18 cellular contexts compared by ENCODE assay signal in the genomic region with DNA sequence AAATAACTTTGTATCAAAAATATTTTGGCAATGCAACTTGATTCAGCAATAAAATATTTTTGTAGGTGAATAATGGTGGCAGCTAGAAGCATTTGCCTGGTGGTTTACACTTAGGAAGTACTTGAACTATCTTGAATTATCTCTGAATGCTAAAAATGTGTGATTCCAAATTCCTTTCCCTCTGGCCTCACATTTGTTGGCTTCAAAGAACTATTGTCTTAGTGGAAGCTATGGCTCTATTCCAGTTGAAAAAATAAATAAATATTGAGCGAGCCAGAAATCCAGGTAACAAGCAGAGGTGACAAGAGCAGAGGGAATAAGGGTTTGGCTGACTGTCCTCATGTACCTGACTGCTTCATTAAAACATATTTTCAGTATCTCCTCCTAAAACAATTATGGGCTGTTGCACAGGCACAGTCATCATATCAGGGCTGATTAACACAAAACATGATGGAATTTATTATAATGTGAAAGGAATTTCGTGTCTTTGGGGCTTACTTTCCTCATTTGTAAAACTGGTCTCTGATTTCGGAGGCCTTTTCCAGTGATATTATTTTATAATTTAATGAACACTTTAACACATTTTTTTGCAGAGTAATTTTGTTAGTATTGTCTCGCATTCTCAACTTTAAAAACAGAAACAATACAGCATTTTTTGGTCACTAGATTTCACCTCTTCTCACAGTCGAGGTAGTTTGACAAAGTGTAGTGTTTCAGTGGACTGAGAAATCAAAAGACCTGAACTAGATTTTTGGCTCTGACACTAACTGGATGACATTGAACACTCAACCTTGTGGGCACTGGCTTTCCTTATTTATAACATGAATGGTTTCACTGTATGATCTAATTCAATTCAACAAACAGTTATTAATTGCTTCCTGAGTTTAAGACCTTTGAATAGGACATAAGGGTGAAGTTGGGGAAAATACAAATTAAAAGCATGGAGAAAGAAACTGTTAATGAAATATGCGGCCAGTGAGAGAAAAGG. TPM values are rescaled to one million over a fixed set of nuclear protein-coding genes. Genes with fewer than 3 reads are reported as not detected.
A peak's percentile ranks its signal among the peaks of the same experiment; 100 is the strongest.
DNase-seq lines count a peak whose midpoint lies in the region; ATAC-seq, FAIRE-seq and TF ChIP-seq lines count a peak whose summit lies in the region.
"Had no signal": no experiment of that assay in that cellular context is flagged by ENCODE, and none has a peak within 500 bp of the region (broad histone marks: within the 10 kb centered on the region; RNA-seq: fewer than 3 reads in every experiment).

No MANE protein-coding gene starts in this region.

- no peak overlapping the region for H2AFZ ChIP-seq in GM23248
- H2AFZ ChIP-seq in astrocyte (ENCODE audit: low read depth, low read length), result no peak overlapping the region
- peak overlapping the region; percentile 35 for H2AFZ ChIP-seq in neuronal stem cell (ENCODE audit: low read length)
- H2AFZ ChIP-seq: hepatocyte had no signal

- H3K9ac ChIP-seq in GM23248 (no peak overlapping the region), astrocyte (ENCODE audit: low read length) (no peak overlapping the region), neuronal stem cell (ENCODE audit: low read depth, low read length, poor library complexity) (no peak overlapping the region)

- H2BK15ac ChIP-seq in neuronal stem cell (ENCODE audit: low read length), result no peak overlapping the region

- H3K4me2 ChIP-seq in GM23248 (ENCODE audit: unreplicated experiment) (peak overlapping the region; percentile 34), astrocyte (ENCODE audit: low read length) (peak overlapping the region; percentile 35), neuronal stem cell (ENCODE audit: insufficient read depth, low read length, poor library complexity, severe bottlenecking) (no peak overlapping the region)
- H3K4me2 ChIP-seq: hepatocyte had no signal

- H3K4me1 ChIP-seq in GM23248 (ENCODE audit: insufficient read depth) (peaks cover 30% of the 10 kb centered on the region), astrocyte (ENCODE audit: insufficient read depth, low read length) (peaks cover 23% of the 10 kb centered on the region), left ventricle myocardium inferior (peaks cover 71% of the 10 kb centered on the region), neuronal stem cell (ENCODE audit: control insufficient read depth in 2 of 2, insufficient read depth in 1 of 2, low read depth in 1 of 2, low read length in 2 of 2) (peaks cover 0 to 2% of the 10 kb centered on the region in 2 donors)
- H3K4me1 ChIP-seq: tibial artery had no signal

- 0 out of 2 replicates have a peak overlapping the region, but pooled peaks have one; percentile 6 for H3K4me3 ChIP-seq in GM23248
- no peak overlapping the region for H3K4me3 ChIP-seq in astrocyte (ENCODE audit: insufficient read depth, low read depth, low read length)
- H3K4me3 ChIP-seq in left ventricle myocardium inferior, result peak overlapping the region; percentile 9
- no peak overlapping the region for H3K4me3 ChIP-seq in neuronal stem cell (ENCODE audit: low read length in 2 of 2)
- H3K4me3 ChIP-seq: hepatocyte, tibial artery had no signal

- DNase-seq in GM23248, result no peak
- DNase-seq in astrocyte (ENCODE audit: low read depth), result peak; percentile 88
- no peak for DNase-seq in left ventricle myocardium inferior
- DNase-seq in neuronal stem cell (ENCODE audit: low spot score), result no peak
- DNase-seq in GM12892 (ENCODE audit: insufficient read length), result no peak
- DNase-seq in central memory CD4-positive, alpha-beta T cell, result no peak
- no peak for DNase-seq in NOMO-1 treated with DMSO at 0.1 percent for 48 hours (lab: John Stamatoyannopoulos, UW; ENCODE audit: unreplicated experiment)
- DNase-seq: amniotic stem cell, Calu3, cortex of kidney, GOT3, natural killer cell, NCI-H1105 treated with DMSO at 0.1 percent for 48 hours, tibial artery had no signal

- FAIRE-seq in astrocyte (lab: Jason Lieb, UNC) (peak; percentile 32), GM12892 (lab: Jason Lieb, UNC) (no peak)
- FAIRE-seq: GM18507 had no signal

- H3K4me3 Mint-ChIP-seq in astrocyte (ENCODE audit: unreplicated experiment), result no peak overlapping the region
- H3K4me3 Mint-ChIP-seq: activated T-helper 17 cell treated with anti-CD3 and anti-CD28 coated beads, Interleukin-2, amount 50 U/mL, for 72 hours; natural killer cell had no signal

- no peak overlapping the region for H3K27ac Mint-ChIP-seq in astrocyte (ENCODE audit: unreplicated experiment)
- H3K27ac Mint-ChIP-seq: activated T-helper 17 cell treated with anti-CD3 and anti-CD28 coated beads, Interleukin-2, amount 50 U/mL, for 72 hours; natural killer cell had no signal

- no peak overlapping the region for H4K91ac ChIP-seq in neuronal stem cell (ENCODE audit: low read depth, low read length, poor library complexity)

- H3K27me3 ChIP-seq in GM23248 (replicated peaks; ENCODE audit: insufficient read depth) (no peaks in the 10 kb centered on the region), astrocyte (ENCODE audit: insufficient read depth, low read length) (no peaks in the 10 kb centered on the region), left ventricle myocardium inferior (ENCODE audit: low read depth) (no peaks in the 10 kb centered on the region), neuronal stem cell (ENCODE audit: control insufficient read depth in 3 of 3, insufficient read depth in 3 of 3, low read depth in 1 of 3, low read length in 3 of 3) (no peaks in the 10 kb centered on the region)
- H3K27me3 ChIP-seq: hepatocyte, tibial artery had no signal

- no peaks in the 10 kb centered on the region for H3K36me3 ChIP-seq in GM23248 (ENCODE audit: low read depth)
- H3K36me3 ChIP-seq in astrocyte (ENCODE audit: insufficient read depth, low read length), result no peaks in the 10 kb centered on the region
- no peaks in the 10 kb centered on the region for H3K36me3 ChIP-seq in left ventricle myocardium inferior
- H3K36me3 ChIP-seq in neuronal stem cell (replicated peaks in 1 of 2; ENCODE audit: control insufficient read depth in 2 of 2, insufficient read depth in 2 of 2, low read length in 2 of 2), result no peaks in the 10 kb centered on the region
- H3K36me3 ChIP-seq: tibial artery had no signal

- H3K9me3 ChIP-seq in GM23248 (ENCODE audit: low read depth) (no peaks in the 10 kb centered on the region), astrocyte (ENCODE audit: insufficient read depth, low read depth, low read length) (no peaks in the 10 kb centered on the region), left ventricle myocardium inferior (replicated peaks) (peaks cover 9% of the 10 kb centered on the region), neuronal stem cell (replicated peaks in 1 of 2; ENCODE audit: control insufficient read depth in 2 of 2, insufficient read depth in 1 of 2, low read depth in 1 of 2, low read length in 2 of 2) (no peaks in the 10 kb centered on the region)
- H3K9me3 ChIP-seq: tibial artery had no signal

- H3K9me3 Mint-ChIP-seq in astrocyte (ENCODE audit: unreplicated experiment), result no peaks in the 10 kb centered on the region
- H3K9me3 Mint-ChIP-seq: activated T-helper 17 cell treated with anti-CD3 and anti-CD28 coated beads, Interleukin-2, amount 50 U/mL, for 72 hours; natural killer cell had no signal

- H3K79me1 ChIP-seq in neuronal stem cell (ENCODE audit: low read depth, low read length), result no peaks in the 10 kb centered on the region

- 89% methylated on average over 6 of the region's 6 CpGs for WGBS in GM23248 (ENCODE audit: low coverage in 1 of 2, low lambda C conversion rate in 2 of 2, missing lambda C conversion rate in 2 of 2), 2 experiments
- no CpG with 5 or more reads among the region's 6 CpGs for WGBS in neuronal stem cell (ENCODE audit: extremely low coverage in 2 of 2, insufficient read length in 2 of 2, insufficient replicate concordance in 1 of 2), 2 donors

- no peak overlapping the region for H3K14ac ChIP-seq in neuronal stem cell (ENCODE audit: low read length)

- TF ChIP-seq CTCF in astrocyte (IDR thresholded peaks at IDR 0.05; ENCODE audit: insufficient read depth, low read depth, low read length) (no peak), left ventricle myocardium inferior (IDR thresholded peaks at IDR 0.05; ENCODE audit: borderline replicate concordance) (no peak)

- no peak overlapping the region for H3K23ac ChIP-seq in neuronal stem cell (ENCODE audit: low read depth, low read length, poor library complexity)

- H4K20me1 ChIP-seq in GM23248 (ENCODE audit: insufficient read depth) (no peaks in the 10 kb centered on the region), astrocyte (ENCODE audit: insufficient read depth, low read length) (no peaks in the 10 kb centered on the region)

- no peaks in the 10 kb centered on the region for H3K27me3 Mint-ChIP-seq in astrocyte (ENCODE audit: low read depth, unreplicated experiment)

- no peak overlapping the region for H2BK120ac ChIP-seq in neuronal stem cell (ENCODE audit: low read depth, low read length)

- no peak overlapping the region for H3K4ac ChIP-seq in neuronal stem cell (ENCODE audit: low read length)

- no peak for TF ChIP-seq POLR2A in GM12892 (IDR thresholded peaks at IDR 0.05; ENCODE audit: low read depth, low read length)

- H3K9me2 ChIP-seq in GM23248 (ENCODE audit: insufficient read depth), result no peaks in the 10 kb centered on the region

- ATAC-seq in GM18520 (IDR thresholded peaks at IDR 0.05; ENCODE audit: unreplicated experiment), result no peak
- ATAC-seq: activated T-helper 17 cell treated with anti-CD3 and anti-CD28 coated beads, Interleukin-2, amount 50 U/mL, for 72 hours; natural killer cell had no signal

- intact Hi-C loops in left ventricle myocardium inferior (cut with micrococcal nuclease), result no loop called here

- H3K4me1 Mint-ChIP-seq in astrocyte (ENCODE audit: low read depth, unreplicated experiment), result peaks cover 5% of the 10 kb centered on the region
- H3K4me1 Mint-ChIP-seq: activated T-helper 17 cell treated with anti-CD3 and anti-CD28 coated beads, Interleukin-2, amount 50 U/mL, for 72 hours had no signal

- H2BK5ac ChIP-seq in neuronal stem cell (ENCODE audit: low read length), result no peak overlapping the region

- in situ Hi-C loops in GM23248 (cut with MboI), result no loop called here

- no peak overlapping the region for H2BK12ac ChIP-seq in neuronal stem cell (ENCODE audit: low read length)

- no peak overlapping the region for H2AK5ac ChIP-seq in neuronal stem cell (ENCODE audit: low read depth, low read length)

- H4K8ac ChIP-seq in neuronal stem cell (ENCODE audit: low read depth, low read length), result no peak overlapping the region

- no peak overlapping the region for H3K18ac ChIP-seq in neuronal stem cell (ENCODE audit: low read length)

- no peaks in the 10 kb centered on the region for H3K36me3 Mint-ChIP-seq in astrocyte (ENCODE audit: low read depth, unreplicated experiment)
- H3K36me3 Mint-ChIP-seq: natural killer cell had no signal

- H3K79me2 ChIP-seq in GM23248 (ENCODE audit: insufficient read depth) (no peaks in the 10 kb centered on the region), astrocyte (ENCODE audit: insufficient read depth, low read length) (no peaks in the 10 kb centered on the region)
- H3K79me2 ChIP-seq: hepatocyte had no signal

- H3F3A ChIP-seq in GM23248 (ENCODE audit: insufficient read depth), result 0 out of 2 replicates have a peak, but pooled peaks cover 12% of the 10 kb centered on the region

- no peak overlapping the region for H3K27ac ChIP-seq in GM23248
- H3K27ac ChIP-seq in astrocyte (ENCODE audit: low read depth, low read length), result peak overlapping the region; percentile 10
- H3K27ac ChIP-seq in left ventricle myocardium inferior (replicated peaks), result peak overlapping the region; percentile 80
- H3K27ac ChIP-seq in neuronal stem cell (replicated peaks; ENCODE audit: low read length), result no peak overlapping the region
- H3K27ac ChIP-seq: hepatocyte, tibial artery had no signal

RNA-seq across cellular contexts. Expression of a gene that starts 7.8 kb away (rescaled TPM):
- total RNA-seq in GM23248 (2014; rRNA removed; shearing (Covaris generic)), result 2.8 and 3.1 TPM in 2 replicates
- polyA plus RNA-seq in GM23248 (2016; fragmentation: Nextera tagmentation; extraction: Ambion mirVana), result 5.2 and 6.1 TPM in 2 replicates
- total RNA-seq in astrocyte (1.9 and 2.8 TPM in 2 replicates), left ventricle myocardium inferior (93.9 TPM)
- not detected for polyA plus RNA-seq in neuronal stem cell (2013, experiment 1 of 2)
- not detected for polyA plus RNA-seq in neuronal stem cell (2013, experiment 2 of 2)
- 0.19 TPM for polyA plus RNA-seq in GM12892 (2012; ENCODE audit: missing spikeins)
- total RNA-seq: Calu3 had no signal

Comparison
In these comparisons a context has a peak if more than half of its experiments do, and no peak if none do; other contexts are left out.
1. H3K27ac ChIP-seq: peak in astrocyte (single experiment) and left ventricle myocardium inferior (single experiment); none in GM23248 (single experiment) and neuronal stem cell (single experiment).
2. H3K4me3 ChIP-seq: peak in GM23248 (single experiment) and left ventricle myocardium inferior (single experiment); none in astrocyte (single experiment) and neuronal stem cell (0 of 2).
3. RNA of a gene that starts 7.8 kb away (total RNA-seq): 93.9 TPM in left ventricle myocardium inferior (single experiment); 2.8 to 3.1 TPM in GM23248 and 1.9 to 2.8 TPM in astrocyte; every median in the first group is over 10 times any median in the second.